In genomic region chr7:2078899-2079298, GRCh38 we compare ENCODE assay signal across 19 cellular contexts.
DNase-seq lines count a peak whose midpoint lies in the region; ATAC-seq, FAIRE-seq and TF ChIP-seq lines count a peak whose summit lies in the region.
"Had no signal": no experiment of that assay in that cellular context is flagged by ENCODE, and none has a peak within 500 bp of the region (broad histone marks: within the 10 kb centered on the region; RNA-seq: fewer than 3 reads in every experiment).

No MANE protein-coding gene starts in this region.

- peak overlapping the region; percentile 2; the same call in 1 of the 2 replicates for H3K27ac ChIP-seq in BLaER1
- H3K27ac ChIP-seq in HL-60 (replicated peaks): peak overlapping the region; percentile 78
- no peak overlapping the region for H3K27ac ChIP-seq in H1 (ENCODE audit: low read depth, low read length)
- no peak overlapping the region for H3K27ac ChIP-seq in CD4-positive, alpha-beta memory T cell (ENCODE audit: low read depth, low read length)
- H3K27ac ChIP-seq: A549, GM23248 had no signal

- H3K18ac ChIP-seq in H1 (ENCODE audit: extremely low read depth, low read length): no peak overlapping the region

- H4K91ac ChIP-seq in H1 (replicated peaks; ENCODE audit: insufficient read length, low read length): no peak overlapping the region

- intact Hi-C loops in CD4-positive, alpha-beta memory T cell (cut with micrococcal nuclease): no loop called here
- intact Hi-C loops in natural killer cell (cut with micrococcal nuclease): no loop called here

- no peak overlapping the region for H2AK5ac ChIP-seq in H1 (ENCODE audit: low read depth, low read length)

- H3K4me1 Mint-ChIP-seq in endothelial cell (ENCODE audit: unreplicated experiment) (peaks cover 9% of the 10 kb centered on the region), natural killer cell (peaks cover 21 to 23% of the 10 kb centered on the region in 2 donors)
- H3K4me1 Mint-ChIP-seq in CD4-positive, alpha-beta memory T cell: peaks cover 0 to 12% (median under 1%) of the 10 kb centered on the region in 4 donors

- peaks cover 2% of the 10 kb centered on the region for H3K79me1 ChIP-seq in H1 (ENCODE audit: low read depth, low read length)

- no peak for TF ChIP-seq RAD21 in H1 (IDR thresholded peaks at IDR 0.05 in 1 of 2, conservative IDR thresholded peaks at IDR 0.05 in 1 of 2; ENCODE audit: low read depth in 2 of 2, low read length in 2 of 2)

- no peak for TF ChIP-seq POLR2A in H1 (IDR thresholded peaks at IDR 0.05; ENCODE audit: control extremely low read depth in 1 of 2, low read depth in 2 of 2, low read length in 2 of 2)

- TF ChIP-seq CTCF in HL-60 (IDR thresholded peaks at IDR 0.05; ENCODE audit: insufficient read depth, low read length): no peak
- TF ChIP-seq CTCF in H1 (IDR thresholded peaks at IDR 0.05; ENCODE audit: control extremely low read depth in 1 of 3, insufficient read depth in 1 of 3, low read depth in 1 of 3, low read length in 3 of 3): no peak
- no peak for TF ChIP-seq CTCF in endothelial cell (IDR thresholded peaks at IDR 0.05; ENCODE audit: unreplicated experiment)
- no peak for TF ChIP-seq CTCF in natural killer cell (IDR thresholded peaks at IDR 0.05)

- H3K36me3 ChIP-seq in BLaER1 (peaks cover 54% of the 10 kb centered on the region), H1 (ENCODE audit: control insufficient read depth in 2 of 4, insufficient read depth in 4 of 4, low read length in 3 of 4) (no peaks in the 10 kb centered on the region)
- no peaks in the 10 kb centered on the region for H3K36me3 ChIP-seq in CD4-positive, alpha-beta memory T cell (ENCODE audit: insufficient read depth, low read length)
- H3K36me3 ChIP-seq: HAP-1 had no signal

- no peak overlapping the region for H3K4me3 ChIP-seq in BLaER1
- no peak overlapping the region for H3K4me3 ChIP-seq in HL-60 (replicated peaks; ENCODE audit: insufficient read depth, low read length)
- H3K4me3 ChIP-seq in H1 (ENCODE audit: extremely low read depth in 1 of 4, insufficient read depth in 2 of 4, low read depth in 3 of 4, low read length in 4 of 4): no peak overlapping the region
- H3K4me3 ChIP-seq in CD4-positive, alpha-beta memory T cell (ENCODE audit: low read length in 2 of 2): no peak overlapping the region
- H3K4me3 ChIP-seq: A549, GM23248, HAP-1 had no signal

- H2BK20ac ChIP-seq in H1 (ENCODE audit: low read length): no peak overlapping the region

- peak overlapping the region; percentile 82 for H3K4me2 ChIP-seq in BLaER1
- H3K4me2 ChIP-seq in H1 (ENCODE audit: insufficient read depth in 1 of 2, low read depth in 2 of 2, low read length in 2 of 2): no peak overlapping the region
- H3K4me2 ChIP-seq: A549 had no signal

- peaks cover 96% of the 10 kb centered on the region for H4K20me1 ChIP-seq in BLaER1
- H4K20me1 ChIP-seq in H1 (replicated peaks in 1 of 2; ENCODE audit: control insufficient read depth in 1 of 2, insufficient read depth in 2 of 2, low read length in 2 of 2): peaks cover 2 to 8% of the 10 kb centered on the region in 2 experiments

- peak overlapping the region; percentile 71; the same call in 1 of the 2 replicates for H4K8ac ChIP-seq in H1 (ENCODE audit: extremely low read depth, insufficient read depth, low read length)

- no peak overlapping the region for H2BK15ac ChIP-seq in H1 (ENCODE audit: low read length)

- no peak overlapping the region for H2BK120ac ChIP-seq in H1 (replicated peaks; ENCODE audit: low read depth, low read length)

- ATAC-seq in natural killer cell: no peak
- ATAC-seq: A549, HepG2 had no signal

- no peak overlapping the region for H2BK12ac ChIP-seq in H1 (ENCODE audit: low read depth, low read length)

- no peak for FAIRE-seq in H1 (lab: Jason Lieb, UNC)
- FAIRE-seq: A549, D721Med, G401.6, GM12891, HepG2 had no signal

- H3K9ac ChIP-seq in BLaER1 (peak overlapping the region; percentile 59; the same call in 1 of the 2 replicates), H1 (replicated peaks in 1 of 4; ENCODE audit: extremely low read depth in 1 of 4, low read depth in 3 of 4, low read length in 3 of 4) (no peak overlapping the region)
- H3K9ac ChIP-seq: GM23248 had no signal

- H3K27ac Mint-ChIP-seq in endothelial cell (ENCODE audit: unreplicated experiment) (no peak overlapping the region), natural killer cell (no peak overlapping the region)
- no peak overlapping the region for H3K27ac Mint-ChIP-seq in CD4-positive, alpha-beta memory T cell

- TF ChIP-seq EP300 in H1 (IDR thresholded peaks at IDR 0.05; ENCODE audit: borderline replicate concordance in 1 of 2, low read depth in 2 of 2, low read length in 2 of 2): no peak

- H3K4me1 ChIP-seq in BLaER1: peaks cover 99% of the 10 kb centered on the region
- peaks cover 0 to 4% (median 0%) of the 10 kb centered on the region in 4 experiments; a peak in 1 of 7 replicates for H3K4me1 ChIP-seq in H1 (replicated peaks in 1 of 4; ENCODE audit: control insufficient read depth in 3 of 4, insufficient read depth in 4 of 4, low read length in 3 of 4)
- no peaks in the 10 kb centered on the region for H3K4me1 ChIP-seq in CD4-positive, alpha-beta memory T cell (ENCODE audit: insufficient read depth, low read length)
- H3K4me1 ChIP-seq: A549 had no signal

- H3K9me3 Mint-ChIP-seq in endothelial cell (ENCODE audit: unreplicated experiment): no peaks in the 10 kb centered on the region
- no peaks in the 10 kb centered on the region for H3K9me3 Mint-ChIP-seq in CD4-positive, alpha-beta memory T cell
- no peaks in the 10 kb centered on the region for H3K9me3 Mint-ChIP-seq in natural killer cell
- H3K9me3 Mint-ChIP-seq: CD4-positive, alpha-beta T cell had no signal

- H2AFZ ChIP-seq in H1 (ENCODE audit: low read length): no peak overlapping the region
- H2AFZ ChIP-seq: GM23248 had no signal

- H3K23me2 ChIP-seq in H1 (ENCODE audit: low read depth, low read length): no peaks in the 10 kb centered on the region; the same call in 1 of the 2 replicates

- no peak overlapping the region for H3K14ac ChIP-seq in H1 (ENCODE audit: insufficient read length)

- H3K23ac ChIP-seq in H1 (ENCODE audit: insufficient read length): no peak overlapping the region

- H3K4me3 Mint-ChIP-seq in endothelial cell (ENCODE audit: unreplicated experiment) (no peak overlapping the region), natural killer cell (no peak overlapping the region)
- no peak overlapping the region for H3K4me3 Mint-ChIP-seq in CD4-positive, alpha-beta memory T cell
- H3K4me3 Mint-ChIP-seq: CD4-positive, alpha-beta T cell had no signal

- DNase-seq in HL-60 (ENCODE audit: low read depth in 1 of 2, low spot score in 1 of 2) (no peak), H1 (ENCODE audit: low read depth in 1 of 2, low spot score in 2 of 2) (no peak), endothelial cell (ENCODE audit: low spot score) (no peak), natural killer cell (no peak)
- no peak for DNase-seq in CD4-positive, alpha-beta memory T cell
- DNase-seq: C1 segment of cervical spinal cord; CD4-positive, alpha-beta T cell; COR-L47; DMS153; DMS79 treated with DMSO at 0.1 percent for 48 hours; EL; GM23248 had no signal

- POLR2A ChIA-PET in H1 (lab: Charles Lee; ENCODE audit: partially characterized antibody): no interaction called here
- POLR2A ChIA-PET in CD4-positive, alpha-beta memory T cell (lab: Charles Lee; ENCODE audit: partially characterized antibody): no interaction called here

- H3K27me3 Mint-ChIP-seq in endothelial cell (ENCODE audit: unreplicated experiment) (peaks cover 3% of the 10 kb centered on the region), natural killer cell (ENCODE audit: low read depth in 2 of 2) (peaks cover 0 to 10% of the 10 kb centered on the region in 2 donors)
- H3K27me3 Mint-ChIP-seq in CD4-positive, alpha-beta memory T cell: no peaks in the 10 kb centered on the region
- H3K27me3 Mint-ChIP-seq: CD4-positive, alpha-beta T cell had no signal

- H2BK5ac ChIP-seq in H1 (ENCODE audit: low read depth, low read length): no peak overlapping the region

- H3K27me3 ChIP-seq in BLaER1 (no peaks in the 10 kb centered on the region), HL-60 (ENCODE audit: insufficient read depth, poor library complexity, severe bottlenecking) (no peaks in the 10 kb centered on the region), H1 (replicated peaks in 1 of 4; ENCODE audit: control insufficient read depth in 3 of 4, extremely low read depth in 1 of 4, insufficient read depth in 3 of 4, low read length in 3 of 4) (no peaks in the 10 kb centered on the region)
- H3K27me3 ChIP-seq in CD4-positive, alpha-beta memory T cell (ENCODE audit: insufficient read depth, low read length): no peaks in the 10 kb centered on the region

- no peak overlapping the region for H4K5ac ChIP-seq in H1 (ENCODE audit: insufficient read length, low read depth, low read length)

- 94% methylated on average over 12 of the region's 15 CpGs; no CpG with 5 or more reads in 1 of the 2 experiments for WGBS in H1 (ENCODE audit: extremely low coverage in 1 of 2, insufficient coverage in 1 of 2, insufficient read length in 1 of 2, insufficient replicate concordance in 2 of 2, low coverage in 1 of 2, low lambda C conversion rate in 2 of 2, missing lambda C conversion rate in 1 of 2), 2 experiments

- no peak overlapping the region for H3K56ac ChIP-seq in H1 (replicated peaks; ENCODE audit: insufficient read length, low read depth, low read length)

- no peaks in the 10 kb centered on the region for H3K79me2 ChIP-seq in H1 (ENCODE audit: control insufficient read depth in 1 of 2, insufficient read depth in 2 of 2, low read length in 2 of 2)

- H3K36me3 Mint-ChIP-seq in endothelial cell (ENCODE audit: low read depth, unreplicated experiment): peaks cover 13% of the 10 kb centered on the region
- H3K36me3 Mint-ChIP-seq in CD4-positive, alpha-beta memory T cell: peaks cover 9 to 15% of the 10 kb centered on the region in 2 donors
- no peaks in the 10 kb centered on the region for H3K36me3 Mint-ChIP-seq in natural killer cell

- CTCF ChIA-PET in H1 (lab: Charles Lee; ENCODE audit: partially characterized antibody): interaction anchor here (1.4 to 1.6 kb wide), 2 partner anchors 10 to 26 kb away, joined by 3 read pairs; no protein-coding TSS in a partner anchor
- CTCF ChIA-PET in CD4-positive, alpha-beta memory T cell (lab: Charles Lee; ENCODE audit: partially characterized antibody): no interaction called here

- no peak overlapping the region for H3K4ac ChIP-seq in H1 (replicated peaks; ENCODE audit: insufficient read length, low read depth, low read length)

- H3K9me3 ChIP-seq in BLaER1: peaks cover 7% of the 10 kb centered on the region
- H3K9me3 ChIP-seq in H1 (ENCODE audit: insufficient read depth in 2 of 2, low read depth in 1 of 2, low read length in 1 of 2): no peaks in the 10 kb centered on the region
- H3K9me3 ChIP-seq in CD4-positive, alpha-beta memory T cell (ENCODE audit: control insufficient read depth in 1 of 2, low read length in 2 of 2): no peaks in the 10 kb centered on the region
- H3K9me3 ChIP-seq: A549, HAP-1 had no signal

TF ChIP-seq in H1, 55 proteins besides CTCF, POLR2A, EP300 and RAD21:
- TF ChIP-seq TCF12 (IDR thresholded peaks at IDR 0.05; ENCODE audit: low read depth, low read length): no peak

Comparison
In these comparisons a context has a peak if more than half of its experiments do, and no peak if none do; other contexts are left out.
1. H3K27ac ChIP-seq: peak in BLaER1 (single experiment) and HL-60 (single experiment); none in H1 (single experiment) and CD4-positive, alpha-beta memory T cell (single experiment).